Comparison of ENCODE assay signal across 8 cellular contexts in genomic region chr17:77466140-77466539, GRCh38.
DNase-seq lines count a peak whose midpoint lies in the region; ATAC-seq, FAIRE-seq and TF ChIP-seq lines count a peak whose summit lies in the region.

No MANE protein-coding gene starts in this region.

- ATAC-seq in GM21825 (IDR thresholded peaks at IDR 0.05; ENCODE audit: unreplicated experiment), result no peak

- TF ChIP-seq CTCF in GM13977 (IDR thresholded peaks at IDR 0.05; ENCODE audit: extremely low read depth, insufficient read depth, missing control alignments), result no peak

- H3K27ac ChIP-seq in HUES6 (ENCODE audit: low read depth, low read length), result peak overlapping the region; percentile 84
- H3K27ac ChIP-seq in iPS-20b (ENCODE audit: low read length), result peak overlapping the region; percentile 86
- peak overlapping the region; percentile 4 to 77 for H3K27ac ChIP-seq in small intestine (ENCODE audit: low read depth in 1 of 2, low read length in 1 of 2)

- H3K4me3 ChIP-seq in HUES6 (ENCODE audit: low read depth, low read length), result peak overlapping the region; percentile 49
- peak overlapping the region; percentile 62 for H3K4me3 ChIP-seq in iPS-20b (ENCODE audit: low read length)
- no peak overlapping the region for H3K4me3 ChIP-seq in small intestine (ENCODE audit: low read depth in 1 of 2, low read length in 2 of 2)

- peaks cover 67% of the 10 kb centered on the region for H3K36me3 Mint-ChIP-seq in activated naive CD8-positive, alpha-beta T cell treated with anti-CD3 and anti-CD28 coated beads for 36 hours

- WGBS in small intestine, 3 donors, result 61 to 87% (median 69%) methylated on average over 13 of the region's 13 CpGs

- in situ Hi-C loops in ACHN (cut with HindIII; ENCODE audit: low pct_ligation_motif_present, low pct_unique_long_range_greater_than_20kb, low sequenced_read_pairs), result no loop called here
- in situ Hi-C loops in GM13977 (cut with MboI; ENCODE audit: low pct_unique_long_range_greater_than_20kb, low sequenced_read_pairs, unreplicated experiment), result no loop called here

- peaks cover 4% of the 10 kb centered on the region for H3K9me3 Mint-ChIP-seq in activated naive CD8-positive, alpha-beta T cell treated with anti-CD3 and anti-CD28 coated beads for 36 hours

- H3K9ac ChIP-seq in HUES6 (ENCODE audit: low read length) (peak overlapping the region; percentile 71), iPS-20b (ENCODE audit: low read depth, low read length) (peak overlapping the region; percentile 80)

- DNase-seq in activated naive CD8-positive, alpha-beta T cell treated with anti-CD3 and anti-CD28 coated beads for 36 hours, result no peak
- DNase-seq in small intestine, result no peak
- no peak for DNase-seq in NCI-H2029 treated with DMSO at 0.1 percent for 48 hours (lab: John Stamatoyannopoulos, UW)
- DNase-seq in ACHN, result no peak
- no peak for DNase-seq in GM13977 (ENCODE audit: low spot score)

- peaks cover 78% of the 10 kb centered on the region for H3K4me1 Mint-ChIP-seq in activated naive CD8-positive, alpha-beta T cell treated with anti-CD3 and anti-CD28 coated beads for 36 hours

- H3K36me3 ChIP-seq in HUES6 (ENCODE audit: control insufficient read depth, insufficient read depth, low read length), result peaks cover 16% of the 10 kb centered on the region
- peaks cover 11% of the 10 kb centered on the region; the same call in 1 of the 2 replicates for H3K36me3 ChIP-seq in iPS-20b (ENCODE audit: insufficient read depth, low read depth, low read length)
- no peaks in the 10 kb centered on the region for H3K36me3 ChIP-seq in small intestine (ENCODE audit: control insufficient read depth in 2 of 2, insufficient read depth in 2 of 2, low read length in 2 of 2)

- FAIRE-seq in small intestine (lab: Jason Lieb, UNC), result no peak

- no peaks in the 10 kb centered on the region for H3K9me3 ChIP-seq in HUES6 (ENCODE audit: control insufficient read depth, insufficient read depth, low read depth, low read length)
- H3K9me3 ChIP-seq in iPS-20b (ENCODE audit: insufficient read depth, low read depth, low read length), result no peaks in the 10 kb centered on the region
- H3K9me3 ChIP-seq in small intestine (ENCODE audit: control insufficient read depth, low read depth), result no peaks in the 10 kb centered on the region

- peak overlapping the region; percentile 86 for H3K27ac Mint-ChIP-seq in activated naive CD8-positive, alpha-beta T cell treated with anti-CD3 and anti-CD28 coated beads for 36 hours

- H3K27me3 Mint-ChIP-seq in activated naive CD8-positive, alpha-beta T cell treated with anti-CD3 and anti-CD28 coated beads for 36 hours, result no peaks in the 10 kb centered on the region

- H3K27me3 ChIP-seq in HUES6 (ENCODE audit: control insufficient read depth, insufficient read depth, low read length) (no peaks in the 10 kb centered on the region), iPS-20b (ENCODE audit: insufficient read depth, low read length) (no peaks in the 10 kb centered on the region), small intestine (ENCODE audit: control insufficient read depth in 2 of 2, insufficient read depth in 2 of 2, low read length in 2 of 2) (no peaks in the 10 kb centered on the region)

- H3K4me1 ChIP-seq in HUES6 (ENCODE audit: control insufficient read depth, insufficient read depth, low read length), result peaks cover 59% of the 10 kb centered on the region
- peaks cover 35% of the 10 kb centered on the region for H3K4me1 ChIP-seq in iPS-20b (ENCODE audit: insufficient read depth, low read length)
- H3K4me1 ChIP-seq in small intestine (ENCODE audit: control insufficient read depth in 2 of 2, insufficient read depth in 1 of 2, low read depth in 1 of 2, low read length in 1 of 2), result peaks cover 4 to 12% of the 10 kb centered on the region in 2 donors

- H3K4me3 Mint-ChIP-seq in activated naive CD8-positive, alpha-beta T cell treated with anti-CD3 and anti-CD28 coated beads for 36 hours, result peak overlapping the region; percentile 62

Comparison
In these comparisons a context has a peak if more than half of its experiments do, and no peak if none do; other contexts are left out.
1. H3K4me3 ChIP-seq: peak in HUES6 (single experiment) and iPS-20b (single experiment); none in small intestine (0 of 2).
2. Peak in every context shown above with its lines, with median percentiles within 50 percentile points of each other: H3K27ac ChIP-seq.